Comparison of ENCODE assay signal across 20 cellular contexts in genomic region chr1:153011359-153011758, GRCh38. TPM values are rescaled to one million over a fixed set of nuclear protein-coding genes. Genes with fewer than 3 reads are reported as not detected.
"Had no signal": no experiment of that assay in that cellular context is flagged by ENCODE, and none has a peak within 500 bp of the region (broad histone marks: within the 10 kb centered on the region; RNA-seq: fewer than 3 reads in every experiment).

No MANE protein-coding gene starts in this region.

RNA-seq across cellular contexts. Expression of gene SPRR3, which starts 9.8 kb away (rescaled TPM):
- total RNA-seq: dermis blood vessel endothelial cell; dorsolateral prefrontal cortex; endothelial cell of umbilical vein; epithelial cell of proximal tubule; gastrocnemius medialis; glomerular endothelial cell; heart right ventricle; left cardiac atrium; left lung; left ventricle myocardium superior; lower leg skin; lower lobe of right lung; lung microvascular endothelial cell; mesenteric fat pad; mesothelial cell of epicardium; myocyte; naive thymus-derived CD8-positive, alpha-beta T cell had no signal
- polyA plus RNA-seq: endothelial cell of umbilical vein; naive thymus-derived CD8-positive, alpha-beta T cell had no signal

RNA-seq across cellular contexts. Expression of gene SPRR1B, which starts 19.6 kb away (rescaled TPM):
- total RNA-seq: dermis blood vessel endothelial cell; dorsolateral prefrontal cortex; endothelial cell of umbilical vein; gastrocnemius medialis; glomerular endothelial cell; heart right ventricle; left cardiac atrium; left ventricle myocardium superior; lower lobe of right lung; lung microvascular endothelial cell; mesenteric fat pad; mesothelial cell of epicardium; mucosa of descending colon; myocyte; naive thymus-derived CD8-positive, alpha-beta T cell had no signal
- polyA plus RNA-seq: endothelial cell of umbilical vein; naive thymus-derived CD8-positive, alpha-beta T cell had no signal

RNA-seq across cellular contexts. Expression of gene SPRR1A, which starts 27.5 kb away (rescaled TPM):
- total RNA-seq: dermis blood vessel endothelial cell; dorsolateral prefrontal cortex; endothelial cell of umbilical vein; epithelial cell of proximal tubule; gastrocnemius medialis; glomerular endothelial cell; heart right ventricle; kidney epithelial cell; left cardiac atrium; left lung; left ventricle myocardium superior; lower leg skin; lower lobe of right lung; lung microvascular endothelial cell; mesenteric fat pad; mesothelial cell of epicardium; mucosa of descending colon; myocyte; naive thymus-derived CD8-positive, alpha-beta T cell had no signal
- polyA plus RNA-seq: endothelial cell of umbilical vein; heart right ventricle; naive thymus-derived CD8-positive, alpha-beta T cell had no signal

RNA-seq across cellular contexts. Expression of gene SPRR2D, which starts 29.6 kb away (rescaled TPM):
- total RNA-seq: dermis blood vessel endothelial cell; dorsolateral prefrontal cortex; endothelial cell of umbilical vein; epithelial cell of proximal tubule; gastrocnemius medialis; glomerular endothelial cell; heart right ventricle; left cardiac atrium; left lung; left ventricle myocardium superior; lower lobe of right lung; lung microvascular endothelial cell; mesenteric fat pad; mesothelial cell of epicardium; myocyte; naive thymus-derived CD8-positive, alpha-beta T cell had no signal
- polyA plus RNA-seq: endothelial cell of umbilical vein; naive thymus-derived CD8-positive, alpha-beta T cell had no signal

RNA-seq across cellular contexts. Expression of gene SPRR4, which starts 40.9 kb away (rescaled TPM):
- total RNA-seq: dermis blood vessel endothelial cell; dorsolateral prefrontal cortex; endothelial cell of umbilical vein; epithelial cell of proximal tubule; esophagus mucosa; gastrocnemius medialis; glomerular endothelial cell; heart right ventricle; kidney epithelial cell; left cardiac atrium; left lung; left ventricle myocardium superior; lower lobe of right lung; lung microvascular endothelial cell; mesenteric fat pad; mesothelial cell of epicardium; mucosa of descending colon; myocyte; naive thymus-derived CD8-positive, alpha-beta T cell had no signal
- polyA plus RNA-seq: endothelial cell of umbilical vein; heart right ventricle; naive thymus-derived CD8-positive, alpha-beta T cell had no signal
